14 cellular contexts compared by ENCODE assay signal in genomic region chr6:170025341-170026271, GRCh38.
DNase-seq lines count a peak whose midpoint lies in the region; ATAC-seq, FAIRE-seq and TF ChIP-seq lines count a peak whose summit lies in the region.
"Had no signal": no experiment of that assay in that cellular context is flagged by ENCODE, and none has a peak within 500 bp of the region (broad histone marks: within the 10 kb centered on the region; RNA-seq: fewer than 3 reads in every experiment).

No MANE protein-coding gene starts in this region.

- FAIRE-seq in small intestine (lab: Jason Lieb, UNC) = no peak

- no peaks in the 10 kb centered on the region for H3K36me3 ChIP-seq in breast epithelium
- no peaks in the 10 kb centered on the region for H3K36me3 ChIP-seq in Peyer's patch
- no peaks in the 10 kb centered on the region for H3K36me3 ChIP-seq in aorta (ENCODE audit: control insufficient read depth in 1 of 2, insufficient read depth in 2 of 2, low read length in 1 of 2)
- H3K36me3 ChIP-seq in small intestine (ENCODE audit: control insufficient read depth in 2 of 2, insufficient read depth in 2 of 2, low read length in 2 of 2) = no peaks in the 10 kb centered on the region
- H3K36me3 ChIP-seq: MG63 had no signal

- CTCF ChIA-PET in MCF 10A (lab: Yijun Ruan, JAX) = interaction anchor here (0.6 kb wide), 1 partner anchor 188 kb away, joined by 3 read pairs; no protein-coding TSS in a partner anchor

- no peak for TF ChIP-seq POLR2A in breast epithelium (IDR thresholded peaks at IDR 0.05)
- TF ChIP-seq POLR2A in Peyer's patch (IDR thresholded peaks at IDR 0.05) = no peak

- BruUV-seq in MCF 10A (replicated peaks; lab: Mats Ljungman, UMichigan) = no TSS peak

- no peak for TF ChIP-seq CTCF in breast epithelium (IDR thresholded peaks at IDR 0.05)
- TF ChIP-seq CTCF in MCF 10A (IDR thresholded peaks at IDR 0.05; ENCODE audit: unreplicated experiment) = no peak
- no peak for TF ChIP-seq CTCF in Peyer's patch (IDR thresholded peaks at IDR 0.05)

- H3K4me1 ChIP-seq in breast epithelium = peaks cover 0 to 8% of the 10 kb centered on the region in 2 donors
- peaks cover 0 to 9% (median 0%) of the 10 kb centered on the region in 4 donors for H3K4me1 ChIP-seq in Peyer's patch
- no peaks in the 10 kb centered on the region for H3K4me1 ChIP-seq in aorta (ENCODE audit: control insufficient read depth in 1 of 2, insufficient read depth in 2 of 2, low read length in 2 of 2)
- peaks cover 2 to 8% of the 10 kb centered on the region in 2 donors for H3K4me1 ChIP-seq in small intestine (ENCODE audit: control insufficient read depth in 2 of 2, insufficient read depth in 1 of 2, low read depth in 1 of 2, low read length in 1 of 2)

- POLR2A ChIA-PET in MCF 10A (lab: Yijun Ruan, JAX) = interaction anchor here (0.8 to 2.5 kb wide), 6 partner anchors 9 to 200 kb away, joined by 3 to 14 read pairs (median 5); no protein-coding TSS in a partner anchor

- intact Hi-C loops in breast epithelium (cut with DNase I; ENCODE audit: low total_unique reads) = no loop called here
- intact Hi-C loops in MCF 10A (cut with micrococcal nuclease) = no loop called here
- intact Hi-C loops in aorta (cut with DNase I) = no loop called here

- DNase-seq in breast epithelium (ENCODE audit: low spot score in 2 of 2) = peak; percentile 17 to 50
- no peak for DNase-seq in MCF 10A (ENCODE audit: unreplicated experiment)
- DNase-seq in Peyer's patch = peak in 2 of 3 donors; percentile 42 to 48
- peak; percentile 87 for DNase-seq in mesenteric fat pad (ENCODE audit: low spot score)
- peak; percentile 38 to 64 for DNase-seq in aorta
- no peak for DNase-seq in small intestine
- no peak for DNase-seq in T-helper 9 cell
- DNase-seq: activated T-cell treated with anti-CD3 and anti-CD28 coated beads, Interleukin-2, amount 50 U/mL, for 72 hours; glutamatergic neuron; GOT3; left cardiac atrium; NK-92 treated with Interleukin-12 subunit alpha and Interleukin-12 subunit beta, amount 100 ng/mL, for 24 hours had no signal

- H3K27ac Mint-ChIP-seq in MCF 10A (ENCODE audit: low read depth, unreplicated experiment) = no peak overlapping the region
- H3K27ac Mint-ChIP-seq: activated T-cell treated with anti-CD3 and anti-CD28 coated beads, Interleukin-2, amount 50 U/mL, for 72 hours had no signal

- WGBS in aorta, 2 donors = 89 to 92% methylated on average over 28 to 29 of the region's 29 CpGs
- 78 to 82% (median 80%) methylated on average over 28 to 29 of the region's 29 CpGs for WGBS in small intestine, 3 donors

- peaks cover 14% of the 10 kb centered on the region for H3K27me3 Mint-ChIP-seq in MCF 10A (ENCODE audit: insufficient read depth, unreplicated experiment)

- H3K4me3 ChIP-seq in breast epithelium (no peak overlapping the region), Peyer's patch (no peak overlapping the region), aorta (ENCODE audit: low read length in 2 of 2) (no peak overlapping the region), small intestine (ENCODE audit: low read depth in 1 of 2, low read length in 2 of 2) (no peak overlapping the region)
- H3K4me3 ChIP-seq: MG63 had no signal

- no peak for ATAC-seq in aorta (ENCODE audit: low FRiP score)
- ATAC-seq in HG02870 (IDR thresholded peaks at IDR 0.05; ENCODE audit: unreplicated experiment) = no peak
- ATAC-seq: activated T-cell treated with anti-CD3 and anti-CD28 coated beads, Interleukin-2, amount 50 U/mL, for 72 hours had no signal

- peaks cover 10% of the 10 kb centered on the region for H3K9me3 Mint-ChIP-seq in MCF 10A (ENCODE audit: unreplicated experiment)
- H3K9me3 Mint-ChIP-seq: activated T-cell treated with anti-CD3 and anti-CD28 coated beads, Interleukin-2, amount 50 U/mL, for 72 hours had no signal

- H3K4me3 Mint-ChIP-seq in MCF 10A (ENCODE audit: unreplicated experiment) = no peak overlapping the region
- H3K4me3 Mint-ChIP-seq: activated T-cell treated with anti-CD3 and anti-CD28 coated beads, Interleukin-2, amount 50 U/mL, for 72 hours had no signal

- no peaks in the 10 kb centered on the region for H3K36me3 Mint-ChIP-seq in MCF 10A (ENCODE audit: insufficient read depth, unreplicated experiment)

- peaks cover 0 to 17% of the 10 kb centered on the region in 2 donors for H3K27me3 ChIP-seq in breast epithelium
- no peaks in the 10 kb centered on the region for H3K27me3 ChIP-seq in Peyer's patch
- no peaks in the 10 kb centered on the region for H3K27me3 ChIP-seq in aorta (ENCODE audit: control insufficient read depth in 1 of 2, insufficient read depth in 2 of 2, low read length in 1 of 2)
- no peaks in the 10 kb centered on the region for H3K27me3 ChIP-seq in small intestine (ENCODE audit: control insufficient read depth in 2 of 2, insufficient read depth in 2 of 2, low read length in 2 of 2)
- H3K27me3 ChIP-seq: MG63 had no signal

- no peaks in the 10 kb centered on the region for H3K9me3 ChIP-seq in breast epithelium
- no peaks in the 10 kb centered on the region for H3K9me3 ChIP-seq in Peyer's patch
- no peaks in the 10 kb centered on the region for H3K9me3 ChIP-seq in aorta (ENCODE audit: control insufficient read depth, low read length)
- H3K9me3 ChIP-seq in small intestine (ENCODE audit: control insufficient read depth, low read depth) = no peaks in the 10 kb centered on the region
- H3K9me3 ChIP-seq: MG63 had no signal

- H3K27ac ChIP-seq in breast epithelium (peak overlapping the region; percentile 37 to 71), Peyer's patch (peak overlapping the region in 2 of 4 donors; percentile 34 to 42), aorta (ENCODE audit: low read depth in 1 of 2, low read length in 2 of 2) (no peak overlapping the region), small intestine (ENCODE audit: low read depth in 1 of 2, low read length in 1 of 2) (peak overlapping the region in 1 of 2 donors; percentile 8)

- peaks cover 34% of the 10 kb centered on the region for H3K4me1 Mint-ChIP-seq in MCF 10A (ENCODE audit: insufficient read depth, unreplicated experiment)

Comparison
In these comparisons a context has a peak if more than half of its experiments do, and no peak if none do; other contexts are left out.
1. DNase-seq: peak in breast epithelium (2 of 2), Peyer's patch (2 of 3), mesenteric fat pad (single experiment) and aorta (2 of 2); none in MCF 10A (single experiment), small intestine (single experiment) and T-helper 9 cell (single experiment).
2. H3K27ac ChIP-seq: peak in breast epithelium (2 of 2); none in aorta (0 of 2).